ENCODE assay signal across 30 cellular contexts in genomic region chr9:19995619-19996018, GRCh38.
"Had no signal": no experiment of that assay in that cellular context is flagged by ENCODE, and none has a peak within 500 bp of the region (broad histone marks: within the 10 kb centered on the region; RNA-seq: fewer than 3 reads in every experiment).

No MANE protein-coding gene starts in this region.

- H3K4me1 ChIP-seq: breast epithelium, gastroesophageal sphincter, pancreas, prostate gland, uterus had no signal

- DNase-seq: activated CD4-positive, alpha-beta T cell treated with anti-CD3 and anti-CD28 coated beads, Interleukin-2, amount 50 U/mL, for 48 hours; activated gamma-delta T cell; activated naive CD4-positive, alpha-beta T cell treated with anti-CD3 and anti-CD28 coated beads, Interleukin-2, amount 50 U/mL, for 16 hours; central memory CD4-positive, alpha-beta T cell; head of caudate nucleus; hippocampal formation; left cardiac atrium; left ventricle myocardium superior; mammary epithelial cell; nucleus accumbens; pancreas; retina; stimulated activated CD4-positive, alpha-beta T cell treated with anti-CD3 and anti-CD28 coated beads, Interleukin-12 subunit alpha, Interleukin-12 subunit beta, amount 100 ng/mL, for 4 hours; stimulated activated CD4-positive, alpha-beta T cell treated with anti-CD3 and anti-CD28 coated beads, Interleukin-4, amount 100 ng/mL, for 4 hours; stimulated activated CD8-positive, alpha-beta memory T cell treated with anti-CD3 and anti-CD28 coated beads, Interleukin-4, amount 100 ng/mL, for 48 hours; stimulated activated naive CD8-positive, alpha-beta T cell treated with anti-CD3 and anti-CD28 coated beads, Interleukin-15, amount 100 ng/mL, for 72 hours; substantia nigra; SW 1271; T-helper 17 cell; uterus had no signal

- H3K36me3 Mint-ChIP-seq: stimulated activated memory B cell treated with anti-CD40 and anti-IgM and Interleukin-4, amounts not matched to agents 10 μg/mL and 1 μg/mL and 100 μg/mL, for 72 hours; type B pancreatic cell; WTC11 had no signal

- H3K4me1 Mint-ChIP-seq: stimulated activated memory B cell treated with anti-CD40 and anti-IgM and Interleukin-4, amounts not matched to agents 10 μg/mL and 1 μg/mL and 100 μg/mL, for 72 hours had no signal

- H3K36me3 ChIP-seq: breast epithelium, gastroesophageal sphincter, pancreas, prostate gland, uterus had no signal

- ATAC-seq: gastroesophageal sphincter; left cardiac atrium; left ventricle myocardium superior; pancreas; sciatic nerve; stimulated activated memory B cell treated with anti-CD40 and anti-IgM and Interleukin-4, amounts not matched to agents 10 μg/mL and 1 μg/mL and 100 μg/mL, for 72 hours; stimulated activated naive CD8-positive, alpha-beta T cell treated with anti-CD3 and anti-CD28 coated beads, Interleukin-15, amount 100 ng/mL, for 72 hours; T-helper 17 cell; WTC11 had no signal

- H3K27me3 Mint-ChIP-seq: stimulated activated memory B cell treated with anti-CD40 and anti-IgM and Interleukin-4, amounts not matched to agents 10 μg/mL and 1 μg/mL and 100 μg/mL, for 72 hours; stimulated activated naive CD8-positive, alpha-beta T cell treated with anti-CD3 and anti-CD28 coated beads, Interleukin-15, amount 100 ng/mL, for 72 hours; T-helper 17 cell had no signal

- H3K4me3 Mint-ChIP-seq: stimulated activated memory B cell treated with anti-CD40 and anti-IgM and Interleukin-4, amounts not matched to agents 10 μg/mL and 1 μg/mL and 100 μg/mL, for 72 hours; stimulated activated naive CD8-positive, alpha-beta T cell treated with anti-CD3 and anti-CD28 coated beads, Interleukin-15, amount 100 ng/mL, for 72 hours; T-helper 17 cell; type B pancreatic cell; WTC11 had no signal

- H3K27ac Mint-ChIP-seq: stimulated activated memory B cell treated with anti-CD40 and anti-IgM and Interleukin-4, amounts not matched to agents 10 μg/mL and 1 μg/mL and 100 μg/mL, for 72 hours; stimulated activated naive CD8-positive, alpha-beta T cell treated with anti-CD3 and anti-CD28 coated beads, Interleukin-15, amount 100 ng/mL, for 72 hours; T-helper 17 cell; type B pancreatic cell; WTC11 had no signal

- FAIRE-seq: endothelial cell of umbilical vein, keratinocyte, pancreas had no signal

- H3K27me3 ChIP-seq: breast epithelium, gastroesophageal sphincter, pancreas, uterus had no signal

- H3K27ac ChIP-seq: breast epithelium, gastroesophageal sphincter, pancreas, prostate gland, skin epidermis, uterus had no signal

- H3K4me3 ChIP-seq: breast epithelium, gastroesophageal sphincter, pancreas, prostate gland, skin epidermis, uterus had no signal

- H3K9me3 ChIP-seq: breast epithelium, gastroesophageal sphincter, pancreas, prostate gland, uterus had no signal

- H3K9me3 Mint-ChIP-seq: WTC11 had no signal
